In the genomic region with DNA sequence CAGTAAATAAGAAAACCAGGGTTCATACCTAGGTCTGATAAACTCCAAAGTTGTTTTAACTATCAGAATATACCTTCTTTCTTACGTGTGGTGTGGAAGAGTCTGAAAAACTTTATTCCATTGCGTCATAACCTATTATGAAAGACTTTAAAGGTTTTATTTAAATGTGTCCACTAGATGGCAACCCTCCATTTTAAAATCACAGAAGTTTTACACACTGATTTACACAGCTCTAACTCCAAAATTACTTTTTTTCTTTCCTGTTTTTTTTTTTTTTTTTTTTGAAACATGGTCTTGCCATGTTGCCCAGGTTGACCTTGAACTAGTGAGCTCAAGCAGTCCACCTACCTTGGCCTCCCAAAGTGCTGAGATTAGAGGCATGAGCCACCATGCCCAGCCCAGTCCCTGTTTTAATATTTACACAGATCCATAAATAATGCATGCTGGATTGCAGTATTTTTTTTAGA, we compare ENCODE assay signal across 9 cellular contexts. TPM values are rescaled to one million over a fixed set of nuclear protein-coding genes. Genes with fewer than 3 reads are reported as not detected.
DNase-seq lines count a peak whose midpoint lies in the region; ATAC-seq and TF ChIP-seq lines count a peak whose summit lies in the region.
"Had no signal": no experiment of that assay in that cellular context is flagged by ENCODE, and none has a peak within 500 bp of the region (broad histone marks: within the 10 kb centered on the region; RNA-seq: fewer than 3 reads in every experiment).

No MANE protein-coding gene starts in this region.

- H3K4me3 ChIP-seq in endodermal cell (ENCODE audit: low read length): no peak overlapping the region
- H3K4me3 ChIP-seq in muscle layer of colon (ENCODE audit: low read depth in 1 of 2, low read length in 2 of 2): no peak overlapping the region

- H3K27ac ChIP-seq in RWPE1: no peak overlapping the region
- no peak overlapping the region for H3K27ac ChIP-seq in endodermal cell (ENCODE audit: low read depth, low read length)
- H3K27ac ChIP-seq in muscle layer of colon (ENCODE audit: low read depth, low read length): peak overlapping the region; percentile 78

- no peak overlapping the region for H3K9ac ChIP-seq in endodermal cell (ENCODE audit: extremely low read depth, low read length, poor library complexity, severe bottlenecking)
- H3K9ac ChIP-seq in muscle layer of colon (ENCODE audit: low read length): peak overlapping the region; percentile 37

- peak; percentile 76 for TF ChIP-seq RAD21 in Ishikawa (IDR thresholded peaks at IDR 0.05; ENCODE audit: low read depth)

- H3K27ac Mint-ChIP-seq in endodermal cell: no peak overlapping the region

- H3K4me1 ChIP-seq in endodermal cell (ENCODE audit: control insufficient read depth, insufficient read depth, low read length) (no peaks in the 10 kb centered on the region), muscle layer of colon (ENCODE audit: insufficient read depth, low read length) (peaks cover 12% of the 10 kb centered on the region)

- POLR2A ChIA-PET in RWPE1 (lab: Yijun Ruan, JAX; ENCODE audit: low non-redundant PET): interaction anchor here (0.6 to 0.7 kb wide), 4 partner anchors 62 to 258 kb away, joined by 4 to 8 read pairs (median 6); partner anchors contain the start of gene ATF1

- no peaks in the 10 kb centered on the region for H3K9me3 Mint-ChIP-seq in endodermal cell

- no peak overlapping the region for H3K4me3 Mint-ChIP-seq in endodermal cell

- H3K9me3 ChIP-seq in endodermal cell (ENCODE audit: control insufficient read depth, low read length): no peaks in the 10 kb centered on the region
- no peaks in the 10 kb centered on the region for H3K9me3 ChIP-seq in muscle layer of colon (ENCODE audit: low read length)

- H3K27me3 ChIP-seq in endodermal cell (ENCODE audit: control insufficient read depth, insufficient read depth, low read length, poor library complexity, severe bottlenecking) (no peaks in the 10 kb centered on the region), muscle layer of colon (ENCODE audit: control insufficient read depth in 1 of 2, insufficient read depth in 2 of 2, low read length in 2 of 2) (no peaks in the 10 kb centered on the region)

- TF ChIP-seq CTCF in RWPE1 (conservative IDR thresholded peaks at IDR 0.05; ENCODE audit: low read depth) (peak; percentile 42), endodermal cell (conservative IDR thresholded peaks at IDR 0.05) (peak; percentile 74)

- no peaks in the 10 kb centered on the region for H3K36me3 ChIP-seq in endodermal cell (ENCODE audit: control insufficient read depth, insufficient read depth, low read length)
- no peaks in the 10 kb centered on the region for H3K36me3 ChIP-seq in muscle layer of colon (ENCODE audit: insufficient read depth, low read length)

- peak; percentile 43 for DNase-seq in DMS153 (lab: John Stamatoyannopoulos, UW)
- peak; percentile 50 for DNase-seq in RWPE1 (ENCODE audit: low spot score)
- DNase-seq in endodermal cell: no peak
- DNase-seq in activated gamma-delta T cell treated with Interleukin-2 at 50 U/mL for 16 hours: no peak

- WGBS in endodermal cell (ENCODE audit: insufficient coverage in 1 of 2, insufficient read length in 1 of 2), 2 experiments: 71% methylated on average over 2 of the region's 2 CpGs; no CpG with 5 or more reads in 1 of the 2 experiments

- no peaks in the 10 kb centered on the region for H3K4me1 Mint-ChIP-seq in endodermal cell

- no peaks in the 10 kb centered on the region for H3K36me3 Mint-ChIP-seq in endodermal cell (ENCODE audit: low read depth)

- CTCF ChIA-PET in RWPE1 (lab: Yijun Ruan, JAX): interaction anchor here (0.6 to 2.7 kb wide), 7 partner anchors 21 to 516 kb away, joined by 3 to 17 read pairs (median 3); no protein-coding TSS in a partner anchor

- ATAC-seq in GM21423 (IDR thresholded peaks at IDR 0.05; ENCODE audit: unreplicated experiment) (no peak), HG03039 (IDR thresholded peaks at IDR 0.05; ENCODE audit: unreplicated experiment) (no peak)

- no peak for TF ChIP-seq EP300 in Ishikawa (IDR thresholded peaks at IDR 0.05; ENCODE audit: borderline replicate concordance)

- H3K27me3 Mint-ChIP-seq in endodermal cell (ENCODE audit: insufficient read depth): no peaks in the 10 kb centered on the region

TF ChIP-seq in Ishikawa, 13 proteins besides CTCF, POLR2A, EP300 and RAD21:
- TF ChIP-seq USF1 (IDR thresholded peaks at IDR 0.05): no peak
- TF ChIP-seq EGR1 (IDR thresholded peaks at IDR 0.05): no peak
- peak; percentile 98 for TF ChIP-seq CEBPB (IDR thresholded peaks at IDR 0.05)
TF ChIP-seq in Ishikawa: peak in this region for 1.

RNA-seq across cellular contexts. Expression of gene TMPRSS12, which starts 17.3 kb away (rescaled TPM):
- total RNA-seq in endodermal cell: not detected
- polyA plus RNA-seq in endodermal cell (2013, experiment 1 of 2): not detected
- not detected for polyA plus RNA-seq in endodermal cell (2013, experiment 2 of 2)
- total RNA-seq: T-helper 2 cell treated with Interferon-gamma antibody and Interleukin-4, amounts not matched to agents 100 ng/mL and 5 ng/mL, for 36 hours had no signal

Comparison
In these comparisons a context has a peak if more than half of its experiments do, and no peak if none do; other contexts are left out.
1. DNase-seq: peak in DMS153 (single experiment) and RWPE1 (single experiment); none in endodermal cell (single experiment) and activated gamma-delta T cell treated with Interleukin-2 at 50 U/mL for 16 hours (single experiment).